Comparison of ENCODE assay signal across 12 cellular contexts in the genomic region with DNA sequence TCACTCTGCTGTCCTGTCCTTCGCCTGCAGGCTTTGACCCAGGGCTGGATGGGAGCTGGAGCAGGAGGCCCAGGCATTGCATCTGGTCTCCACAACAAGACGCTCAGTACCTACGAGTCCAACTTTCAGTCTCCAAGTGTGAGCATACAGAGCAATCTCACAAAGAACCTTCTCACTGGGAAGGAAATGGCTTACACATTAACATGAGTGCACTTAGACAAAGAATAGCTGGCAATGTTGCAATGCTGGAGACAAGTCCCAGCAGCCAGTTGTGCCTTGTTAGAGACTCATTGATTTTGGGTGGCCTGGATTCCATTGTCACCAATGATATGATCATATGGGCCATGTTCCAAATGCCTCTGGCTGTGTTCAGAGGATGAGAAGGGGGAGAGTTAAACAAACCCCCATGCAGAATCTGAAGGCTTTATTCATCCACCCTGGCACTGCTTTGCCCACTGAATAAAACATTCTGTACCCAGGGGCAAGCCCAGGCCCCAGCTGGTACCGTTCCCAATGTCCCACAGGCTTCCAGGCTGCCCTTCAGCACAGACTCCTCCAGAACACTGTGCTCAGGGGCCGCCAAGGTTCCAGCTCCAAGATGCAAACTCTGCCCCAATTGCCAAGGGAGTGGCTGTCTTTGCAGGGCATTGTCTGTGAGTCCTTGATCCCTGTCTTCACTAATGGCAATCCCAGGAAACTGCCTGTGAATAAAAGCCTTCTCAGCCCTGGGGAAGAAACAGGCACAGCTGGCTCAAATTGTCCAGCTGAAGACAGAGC.
A peak's percentile ranks its signal among the peaks of the same experiment; 100 is the strongest.
DNase-seq lines count a peak whose midpoint lies in the region; ATAC-seq and TF ChIP-seq lines count a peak whose summit lies in the region.
"Had no signal": no experiment of that assay in that cellular context is flagged by ENCODE, and none has a peak within 500 bp of the region (broad histone marks: within the 10 kb centered on the region; RNA-seq: fewer than 3 reads in every experiment).

No MANE protein-coding gene starts in this region.

- H3K9me3 ChIP-seq in mucosa of descending colon = no peaks in the 10 kb centered on the region
- H3K9me3 ChIP-seq in transverse colon = no peaks in the 10 kb centered on the region

- H3K4me3 ChIP-seq in mucosa of descending colon (no peak overlapping the region), transverse colon (no peak overlapping the region)
- H3K4me3 ChIP-seq: K562 had no signal

- peak; percentile 5 for TF ChIP-seq EP300 in transverse colon (IDR thresholded peaks at IDR 0.05; ENCODE audit: low read depth)

- no peaks in the 10 kb centered on the region for H3K36me3 ChIP-seq in mucosa of descending colon (ENCODE audit: low read depth)
- H3K36me3 ChIP-seq in transverse colon = no peaks in the 10 kb centered on the region

- H3K9me3 Mint-ChIP-seq in stimulated activated naive B cell treated with anti-CD40 and anti-IgM and Interleukin-4, amounts not matched to agents 10 μg/mL and 1 μg/mL and 100 μg/mL, for 72 hours = peaks cover 10 to 13% of the 10 kb centered on the region in 2 donors

- no peaks in the 10 kb centered on the region for H3K27me3 ChIP-seq in transverse colon

- peak overlapping the region; percentile 14 to 47 (median 34) for H3K27ac ChIP-seq in transverse colon
- H3K27ac ChIP-seq: epithelial cell of prostate had no signal

- peaks cover 0 to 4% of the 10 kb centered on the region in 2 donors for H3K36me3 Mint-ChIP-seq in stimulated activated naive B cell treated with anti-CD40 and anti-IgM and Interleukin-4, amounts not matched to agents 10 μg/mL and 1 μg/mL and 100 μg/mL, for 72 hours

- DNase-seq in Right ventricle myocardium inferior (ENCODE audit: missing footprints) (no peak), cardiac septum (ENCODE audit: low spot score) (no peak), mucosa of descending colon (peak in 2 of 3 donors; percentile 48 to 60), transverse colon (peak; percentile 47)
- no peak for DNase-seq in stimulated activated naive B cell treated with anti-CD40 and anti-IgM and Interleukin-4, amounts not matched to agents 10 μg/mL and 1 μg/mL and 100 μg/mL, for 72 hours
- DNase-seq: NCI-H2029, trophoblast cell had no signal

- no peak for TF ChIP-seq CTCF in mucosa of descending colon (IDR thresholded peaks at IDR 0.05)
- no peak for TF ChIP-seq CTCF in transverse colon (IDR thresholded peaks at IDR 0.05)

- intact Hi-C loops in Right ventricle myocardium inferior (cut with DNase I) (no loop called here), cardiac septum (cut with DNase I) (no loop called here), mucosa of descending colon (cut with DNase I, micrococcal nuclease) (no loop called here), transverse colon (cut with DNase I; ENCODE audit: low total_unique reads) (no loop called here)

- H3K4me1 ChIP-seq in mucosa of descending colon (ENCODE audit: low read depth) (peaks cover 4% of the 10 kb centered on the region), transverse colon (peaks cover 6 to 15% (median 10%) of the 10 kb centered on the region in 4 donors)

- H3K27ac Mint-ChIP-seq in stimulated activated naive B cell treated with anti-CD40 and anti-IgM and Interleukin-4, amounts not matched to agents 10 μg/mL and 1 μg/mL and 100 μg/mL, for 72 hours = no peak overlapping the region

- ATAC-seq in Right ventricle myocardium inferior (peak; percentile 23), esophagus mucosa (peak; percentile 25), mucosa of descending colon (peak; percentile 91), GM19351 (IDR thresholded peaks at IDR 0.05; ENCODE audit: unreplicated experiment) (no peak), HG03571 (IDR thresholded peaks at IDR 0.05; ENCODE audit: unreplicated experiment) (no peak)
- ATAC-seq in stimulated activated naive B cell treated with anti-CD40 and anti-IgM and Interleukin-4, amounts not matched to agents 10 μg/mL and 1 μg/mL and 100 μg/mL, for 72 hours (replicated peaks) = no peak
- ATAC-seq: K562 had no signal

- WGBS in transverse colon (ENCODE audit: low coverage in 1 of 2), 2 donors = 43 to 71% methylated on average over 1 to 5 of the region's 5 CpGs

- H3K4me3 Mint-ChIP-seq in stimulated activated naive B cell treated with anti-CD40 and anti-IgM and Interleukin-4, amounts not matched to agents 10 μg/mL and 1 μg/mL and 100 μg/mL, for 72 hours = no peak overlapping the region

- in situ Hi-C loops in transverse colon (cut with MboI; ENCODE audit: low pct_ligation_motif_present in 1 of 4, low pct_unique_long_range_greater_than_20kb in 1 of 4, low sequenced_read_pairs in 3 of 4) = no loop called here

- peaks cover 0 to 2% of the 10 kb centered on the region in 2 donors for H3K4me1 Mint-ChIP-seq in stimulated activated naive B cell treated with anti-CD40 and anti-IgM and Interleukin-4, amounts not matched to agents 10 μg/mL and 1 μg/mL and 100 μg/mL, for 72 hours

- TF ChIP-seq POLR2A in transverse colon (IDR thresholded peaks at IDR 0.05) = no peak

- peaks cover 6 to 22% of the 10 kb centered on the region in 2 donors for H3K27me3 Mint-ChIP-seq in stimulated activated naive B cell treated with anti-CD40 and anti-IgM and Interleukin-4, amounts not matched to agents 10 μg/mL and 1 μg/mL and 100 μg/mL, for 72 hours

Comparison
In these comparisons a context has a peak if more than half of its experiments do, and no peak if none do; other contexts are left out.
1. ATAC-seq: peak in Right ventricle myocardium inferior (single experiment), esophagus mucosa (single experiment) and mucosa of descending colon (single experiment); none in GM19351 (single experiment), HG03571 (single experiment) and stimulated activated naive B cell treated with anti-CD40 and anti-IgM and Interleukin-4, amounts not matched to agents 10 μg/mL and 1 μg/mL and 100 μg/mL, for 72 hours (0 of 2).
2. DNase-seq: peak in mucosa of descending colon (2 of 3) and transverse colon (single experiment); none in Right ventricle myocardium inferior (single experiment), cardiac septum (single experiment) and stimulated activated naive B cell treated with anti-CD40 and anti-IgM and Interleukin-4, amounts not matched to agents 10 μg/mL and 1 μg/mL and 100 μg/mL, for 72 hours (single experiment).